ENCODE assay signal across 1 cellular context in genomic region chr9:123360161-123361085, GRCh38.
TF ChIP-seq lines count a peak whose summit lies in the region.

No MANE protein-coding gene starts in this region.

TF ChIP-seq in H1, 55 proteins besides CTCF, POLR2A, EP300 and RAD21 (continued from another document):
- TF ChIP-seq PHF8 (conservative IDR thresholded peaks at IDR 0.05; ENCODE audit: low read depth, low read length) (no peak), RFX5 (IDR thresholded peaks at IDR 0.05; ENCODE audit: borderline replicate concordance, low read depth, low read length) (no peak; the same call in 1 of the 2 replicates), MAFK (IDR thresholded peaks at IDR 0.05; ENCODE audit: low read depth, low read length) (no peak), CREB1 (IDR thresholded peaks at IDR 0.05) (peak; percentile 17; the same call in 1 of the 2 replicates), CEBPB (IDR thresholded peaks at IDR 0.05; ENCODE audit: low read depth, low read length) (no peak), KDM5A (IDR thresholded peaks at IDR 0.05; ENCODE audit: low read length) (no peak), BCL11A (IDR thresholded peaks at IDR 0.05; ENCODE audit: low read depth in 2 of 2, low read length in 2 of 2) (no peak), NRF1 (IDR thresholded peaks at IDR 0.05; ENCODE audit: low read depth, low read length) (no peak), SP1 (IDR thresholded peaks at IDR 0.05; ENCODE audit: low read depth, low read length) (peak; percentile 74; the same call in 1 of the 2 replicates), MAX (IDR thresholded peaks at IDR 0.05) (no peak; the same call in 1 of the 2 replicates), SAP30 (IDR thresholded peaks at IDR 0.05; ENCODE audit: insufficient read depth, insufficient replicate concordance, low read length) (no peak), GABPA (IDR thresholded peaks at IDR 0.05; ENCODE audit: borderline replicate concordance, insufficient read depth, low read length) (no peak), TCF12 (IDR thresholded peaks at IDR 0.05; ENCODE audit: low read depth, low read length) (no peak), TAF7 (optimal IDR thresholded peaks at IDR 0.05; ENCODE audit: borderline replicate concordance, low read depth, low read length) (no peak), E2F6 (IDR thresholded peaks at IDR 0.05) (no peak), GTF2F1 (IDR thresholded peaks at IDR 0.05; ENCODE audit: borderline replicate concordance, low read depth, low read length) (no peak), NANOG (IDR thresholded peaks at IDR 0.05; ENCODE audit: insufficient read depth, low read depth, low read length, poor library complexity, severe bottlenecking) (no peak), HDAC2 (IDR thresholded peaks at IDR 0.05; ENCODE audit: borderline replicate concordance in 1 of 2, low read depth in 2 of 2, low read length in 2 of 2) (0 out of 4 replicates have a peak, but pooled peaks of 1 of the 2 experiments have one; percentile 25), EGR1 (IDR thresholded peaks at IDR 0.05; ENCODE audit: borderline replicate concordance, low read depth, low read length) (no peak), RNF2 (IDR thresholded peaks at IDR 0.05; ENCODE audit: borderline replicate concordance, low read depth, low read length, missing control alignments, poor library complexity, severe bottlenecking) (no peak), RBBP5 (IDR thresholded peaks at IDR 0.05; ENCODE audit: borderline replicate concordance, low read depth, low read length) (no peak), CHD7 (IDR thresholded peaks at IDR 0.05; ENCODE audit: insufficient replicate concordance, low read length) (no peak), CTBP2 (IDR thresholded peaks at IDR 0.05; ENCODE audit: borderline replicate concordance, insufficient read depth, insufficient read length, low read length) (no peak), BRCA1 (IDR thresholded peaks at IDR 0.05; ENCODE audit: low read depth, low read length) (no peak), FOSL1 (IDR thresholded peaks at IDR 0.05; ENCODE audit: insufficient read depth, low read depth, low read length) (no peak), SP4 (IDR thresholded peaks at IDR 0.05; ENCODE audit: low read length) (no peak), BACH1 (IDR thresholded peaks at IDR 0.05; ENCODE audit: low read length) (no peak), TBP (IDR thresholded peaks at IDR 0.05; ENCODE audit: low read depth, low read length) (no peak), USF2 (IDR thresholded peaks at IDR 0.05; ENCODE audit: low read length) (no peak), EZH2 (IDR thresholded peaks at IDR 0.05; ENCODE audit: low read depth, low read length, severe bottlenecking) (no peak), SIRT6 (IDR thresholded peaks at IDR 0.05; ENCODE audit: low read length) (no peak), CHD1 (IDR thresholded peaks at IDR 0.05; ENCODE audit: low read depth, low read length) (no peak), JUN (IDR thresholded peaks at IDR 0.05; ENCODE audit: low read depth, low read length) (no peak)
